In the genomic region with DNA sequence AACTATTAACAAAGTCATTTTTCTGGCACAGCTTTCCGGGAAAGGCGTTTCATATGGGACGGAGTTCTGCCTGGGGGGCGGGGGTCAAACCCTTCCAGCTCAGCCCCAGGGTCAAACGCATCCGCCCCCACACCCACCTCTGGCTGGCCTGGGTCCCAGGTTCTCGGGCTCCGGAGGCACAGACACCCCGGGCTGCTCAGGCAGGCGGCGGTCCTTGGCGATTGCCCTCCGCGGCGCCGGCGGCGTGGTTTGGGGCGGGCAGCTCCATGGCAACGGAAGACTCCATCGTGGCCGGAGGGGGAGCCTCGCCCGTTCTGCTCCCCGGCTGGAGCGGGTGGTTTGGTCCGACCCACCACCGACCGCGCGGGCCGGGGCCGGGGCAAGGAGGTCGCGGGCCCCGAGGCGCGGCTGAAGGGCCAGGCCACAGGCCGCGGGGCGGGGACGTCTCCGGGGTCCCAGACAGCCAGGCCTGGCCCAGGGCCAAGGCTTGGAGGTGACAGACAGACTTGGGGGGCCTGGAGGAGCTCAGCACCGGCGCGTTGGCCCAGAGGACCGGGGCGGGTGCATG, we compare ENCODE assay signal across 11 cellular contexts. TPM values are rescaled to one million over a fixed set of nuclear protein-coding genes. Genes with fewer than 3 reads are reported as not detected.
DNase-seq lines count a peak whose midpoint lies in the region; ATAC-seq and TF ChIP-seq lines count a peak whose summit lies in the region.
"Had no signal": no experiment of that assay in that cellular context is flagged by ENCODE, and none has a peak within 500 bp of the region (broad histone marks: within the 10 kb centered on the region; RNA-seq: fewer than 3 reads in every experiment).

A gene with protein sequence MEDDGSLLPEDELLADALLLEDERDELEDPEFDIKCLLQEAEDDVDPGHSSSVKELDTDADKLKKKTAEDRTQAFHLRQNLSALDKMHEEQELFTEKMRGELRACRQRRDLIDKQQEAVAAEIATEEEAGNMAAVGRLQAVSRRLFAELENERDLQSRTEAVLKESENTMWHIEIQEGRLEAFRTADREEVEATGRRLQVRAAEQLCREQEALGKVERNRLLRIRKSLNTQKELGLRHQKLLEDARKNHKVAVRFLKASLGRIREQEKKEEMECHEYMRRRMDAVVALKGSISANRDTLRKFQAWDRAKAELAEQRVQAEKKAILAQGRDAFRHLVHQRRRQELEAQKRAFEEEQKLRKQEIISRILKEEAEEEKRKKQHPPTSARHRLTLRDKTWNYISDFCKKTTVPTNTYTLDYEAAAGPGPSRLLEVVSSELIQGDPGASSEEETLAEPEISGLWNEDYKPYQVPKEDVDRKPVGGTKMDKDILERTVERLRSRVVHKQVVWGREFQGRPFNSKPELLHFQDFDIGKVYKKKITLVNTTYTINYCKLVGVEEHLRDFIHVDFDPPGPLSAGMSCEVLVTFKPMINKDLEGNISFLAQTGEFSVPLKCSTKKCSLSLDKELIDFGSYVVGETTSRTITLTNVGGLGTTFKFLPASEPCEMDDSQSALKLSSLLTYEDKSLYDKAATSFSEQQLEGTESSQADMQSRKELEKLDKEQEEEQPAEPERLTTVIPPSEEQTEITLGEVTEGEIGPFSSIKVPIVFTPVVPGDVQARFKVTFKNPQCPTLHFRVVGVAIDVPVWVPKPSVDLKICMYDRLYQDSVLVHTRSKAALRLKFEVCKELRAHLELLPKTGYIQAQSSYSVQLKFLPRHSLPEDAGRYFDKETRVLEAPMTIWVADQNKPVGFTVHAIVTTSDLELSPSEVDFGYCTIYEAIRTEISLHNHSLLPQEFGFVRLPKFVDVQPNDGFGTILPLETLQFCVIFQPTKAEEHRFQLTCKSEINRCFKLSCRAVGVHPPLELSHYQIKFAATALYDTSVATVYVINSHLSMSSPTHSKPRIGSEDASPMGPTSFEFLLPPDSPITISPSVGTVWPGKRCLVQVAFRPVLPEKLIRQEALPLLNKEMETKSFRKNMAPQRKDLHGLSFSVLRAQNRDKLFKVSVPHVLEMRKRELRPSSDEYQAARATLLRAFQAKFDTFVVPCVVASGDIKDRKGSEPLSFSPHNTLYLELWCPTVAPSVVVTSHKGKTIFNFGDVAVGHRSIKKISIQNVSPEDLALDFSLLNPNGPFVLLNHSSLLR (N-terminal part only) (minus strand): TSS at position 223 of the 568 bp plus-strand sequence. CDS start 12,830 bp downstream, outside the sequence.

- no peaks in the 10 kb centered on the region for H3K9me3 ChIP-seq in IMR-90 (ENCODE audit: control insufficient read depth, insufficient read depth, low read length)
- H3K9me3 ChIP-seq: prostate gland had no signal

- H2BK120ac ChIP-seq in IMR-90 (ENCODE audit: low read depth, low read length), result no peak within 1 kb of the TSS

- no peaks in the 10 kb centered on the region for H3K36me3 Mint-ChIP-seq in chondrocyte (ENCODE audit: low read depth)
- H3K36me3 Mint-ChIP-seq: activated naive CD4-positive, alpha-beta T cell treated with anti-CD3 and anti-CD28 coated beads, Interleukin-2, amount 50 U/mL, for 24 hours had no signal

- H3K27ac ChIP-seq in IMR-90 (ENCODE audit: insufficient read depth, low read length), result no peak within 1 kb of the TSS

- no peak within 1 kb of the TSS for H3K27ac Mint-ChIP-seq in chondrocyte (ENCODE audit: unreplicated experiment)
- H3K27ac Mint-ChIP-seq: activated naive CD4-positive, alpha-beta T cell treated with anti-CD3 and anti-CD28 coated beads, Interleukin-2, amount 50 U/mL, for 24 hours had no signal

- H3K56ac ChIP-seq in IMR-90 (ENCODE audit: extremely low read depth, insufficient read depth, low read length), result no peak within 1 kb of the TSS

- no peak within 1 kb of the TSS for H2AFZ ChIP-seq in IMR-90 (replicated peaks; ENCODE audit: low read length, poor library complexity)

- H2AK9ac ChIP-seq in IMR-90 (replicated peaks; ENCODE audit: low read depth, low read length, poor library complexity), result no peak within 1 kb of the TSS

- no peaks in the 10 kb centered on the region for H4K20me1 ChIP-seq in IMR-90 (ENCODE audit: insufficient read depth, low read length)

- H3K18ac ChIP-seq in IMR-90 (ENCODE audit: low read depth, low read length), result no peak within 1 kb of the TSS

- no peak for TF ChIP-seq POLR2A in IMR-90 (IDR thresholded peaks at IDR 0.05; ENCODE audit: low read depth, low read length)

- H4K5ac ChIP-seq in IMR-90 (ENCODE audit: low read depth, low read length), result no peak within 1 kb of the TSS

- peaks cover 29% of the 10 kb centered on the region for H3K27me3 Mint-ChIP-seq in chondrocyte (ENCODE audit: low read depth)

- ATAC-seq in IMR-90 (ENCODE audit: low read depth) (peak; percentile 91), sciatic nerve (no peak), HG02798 (IDR thresholded peaks at IDR 0.05; ENCODE audit: poor library complexity, unreplicated experiment) (no peak)

- H2AK5ac ChIP-seq in IMR-90 (ENCODE audit: low read depth, low read length), result no peak within 1 kb of the TSS

- no peaks in the 10 kb centered on the region for H3K4me1 ChIP-seq in IMR-90 (ENCODE audit: control insufficient read depth, insufficient read depth, low read length)
- H3K4me1 ChIP-seq: prostate gland had no signal

- DNase-seq in CMK (ENCODE audit: low read depth) (peak; percentile 22), IMR-90 (peak; percentile 18), chondrocyte (ENCODE audit: low spot score) (peak; percentile 68), lung microvascular endothelial cell (ENCODE audit: low read depth in 2 of 2) (peak; percentile 12 to 68), sciatic nerve (ENCODE audit: low spot score) (no peak), NK-92 (lab: John Stamatoyannopoulos, UW; ENCODE audit: unreplicated experiment) (no peak)
- DNase-seq in stimulated activated CD4-positive, alpha-beta T cell treated with anti-CD3 and anti-CD28 coated beads, Interleukin-4, amount 100 ng/mL, for 24 hours, result no peak

- no peaks in the 10 kb centered on the region for H3K36me3 ChIP-seq in IMR-90 (ENCODE audit: control insufficient read depth, insufficient read depth, low read length)
- H3K36me3 ChIP-seq: prostate gland had no signal

- H2BK15ac ChIP-seq in IMR-90 (ENCODE audit: low read depth, low read length), result no peak within 1 kb of the TSS

- CTCF ChIA-PET in IMR-90 (lab: Yijun Ruan, JAX), result interaction anchor here (1.0 kb wide), 1 partner anchor 40 kb away, joined by 4 read pairs; no protein-coding TSS in a partner anchor

- H3K4ac ChIP-seq in IMR-90 (ENCODE audit: low read depth, low read length), result no peak within 1 kb of the TSS

- no peak within 1 kb of the TSS for H4K8ac ChIP-seq in IMR-90 (ENCODE audit: low read depth in 2 of 2, low read length in 2 of 2)

- 0 out of 2 replicates have a peak, but pooled peaks cover 3% of the 10 kb centered on the region for H3K9me1 ChIP-seq in IMR-90 (ENCODE audit: insufficient read depth, low read length)

- H3K14ac ChIP-seq in IMR-90 (replicated peaks; ENCODE audit: low read depth, low read length), result no peak within 1 kb of the TSS

- dilution Hi-C loops in IMR-90 (cut with HindIII; ENCODE audit: low sequenced_read_pairs, unreplicated experiment), result no loop called here

- TF ChIP-seq CTCF in IMR-90 (conservative IDR thresholded peaks at IDR 0.05; ENCODE audit: low read depth, low read length) (no peak), chondrocyte (IDR thresholded peaks at IDR 0.05) (no peak)

- H2BK5ac ChIP-seq in IMR-90 (ENCODE audit: low read depth, low read length, poor library complexity, severe bottlenecking), result no peak within 1 kb of the TSS

- no peaks in the 10 kb centered on the region for H3K9me3 Mint-ChIP-seq in chondrocyte (ENCODE audit: low read depth)
- H3K9me3 Mint-ChIP-seq: activated naive CD4-positive, alpha-beta T cell treated with anti-CD3 and anti-CD28 coated beads, Interleukin-2, amount 50 U/mL, for 24 hours had no signal

- no peaks in the 10 kb centered on the region for H3K79me1 ChIP-seq in IMR-90 (ENCODE audit: low read depth in 1 of 2, low read length in 2 of 2)

- POLR2A ChIA-PET in IMR-90 (lab: Charles Lee; ENCODE audit: unreplicated experiment), result no interaction called here

- H2BK20ac ChIP-seq in IMR-90 (ENCODE audit: low read depth, low read length), result no peak within 1 kb of the TSS

- no peak within 1 kb of the TSS for H3K4me3 ChIP-seq in IMR-90 (ENCODE audit: insufficient read depth, low read depth, low read length)

- no peak within 1 kb of the TSS for H3K9ac ChIP-seq in IMR-90 (ENCODE audit: low read depth, low read length)

- no TSS peak for BruUV-seq in IMR-90 (replicated peaks; lab: Mats Ljungman, UMichigan)

- no peak within 1 kb of the TSS for H3K23ac ChIP-seq in IMR-90 (ENCODE audit: low read depth, low read length)

- peak within 1 kb of the TSS; percentile 38; the same call in 1 of the 2 replicates for H3K4me2 ChIP-seq in IMR-90 (ENCODE audit: low read depth, low read length)

- WGBS in IMR-90 (ENCODE audit: extremely low coverage in 2 of 2, insufficient read length in 1 of 2), 2 experiments, result 8% methylated on average over 33 of the region's 48 CpGs; no CpG with 5 or more reads in 1 of the 2 experiments

- peak within 1 kb of the TSS; percentile 35 for H3K4me3 Mint-ChIP-seq in chondrocyte (ENCODE audit: unreplicated experiment)
- H3K4me3 Mint-ChIP-seq: activated naive CD4-positive, alpha-beta T cell treated with anti-CD3 and anti-CD28 coated beads, Interleukin-2, amount 50 U/mL, for 24 hours had no signal

- peaks cover 52% of the 10 kb centered on the region for H3K27me3 ChIP-seq in IMR-90 (ENCODE audit: control insufficient read depth, insufficient read depth, low read length)

- no peak for TF ChIP-seq RAD21 in IMR-90 (IDR thresholded peaks at IDR 0.05; ENCODE audit: low read length)

- no peak within 1 kb of the TSS for H4K91ac ChIP-seq in IMR-90 (ENCODE audit: insufficient read depth, low read depth, low read length)

- H3K4me1 Mint-ChIP-seq in chondrocyte (ENCODE audit: low read depth), result peaks cover 3% of the 10 kb centered on the region
- H3K4me1 Mint-ChIP-seq: activated naive CD4-positive, alpha-beta T cell treated with anti-CD3 and anti-CD28 coated beads, Interleukin-2, amount 50 U/mL, for 24 hours had no signal

- in situ Hi-C loops in IMR-90 (cut with MboI; ENCODE audit: low sequenced_read_pairs), result no loop called here

- intact Hi-C loops in IMR-90 (cut with micrococcal nuclease) (no loop called here), sciatic nerve (cut with DNase I) (no loop called here)

TF ChIP-seq in IMR-90, 13 proteins besides CTCF, POLR2A, EP300 and RAD21 (continues in another document):
- TF ChIP-seq RCOR1 (IDR thresholded peaks at IDR 0.05; ENCODE audit: insufficient replicate concordance, low read length), result no peak
- TF ChIP-seq RFX5 (IDR thresholded peaks at IDR 0.05; ENCODE audit: low read depth, low read length), result no peak
- TF ChIP-seq SMC3 (IDR thresholded peaks at IDR 0.05; ENCODE audit: low read depth, low read length), result no peak
- TF ChIP-seq BHLHE40 (IDR thresholded peaks at IDR 0.05; ENCODE audit: low read depth, low read length), result peak; percentile 91

RNA-seq across cellular contexts. Expression of the gene that starts here (rescaled TPM):
- total RNA-seq in IMR-90 (2012; rRNA removed) (not detected in 2 replicates), chondrocyte (not detected in 3 replicates), lung microvascular endothelial cell (not detected in 2 replicates), sciatic nerve (0.09 TPM)
- not detected in 2 replicates for polyA plus RNA-seq in IMR-90 (2012; rRNA removed)
- not detected in 2 replicates for polyA plus RNA-seq in IMR-90 (2012; cell fraction: cytosol; rRNA removed)
- polyA plus RNA-seq in IMR-90 (2012; cell fraction: nucleus; rRNA removed; ENCODE audit: low replicate concordance), result 0.02 TPM in 1 of 2 replicates, not detected in the other
- total RNA-seq: M059J had no signal

Comparison
In these comparisons a context has a peak if more than half of its experiments do, and no peak if none do; other contexts are left out.
1. Peak in DNase-seq, ATAC-seq and H3K4me2 ChIP-seq in IMR-90; RNA of the gene not detected or under 1 TPM.
2. Peak in DNase-seq in chondrocyte; RNA of the gene not detected or under 1 TPM.
3. Peak in DNase-seq in lung microvascular endothelial cell; RNA of the gene not detected or under 1 TPM.